Comparison of ENCODE assay signal across 1 cellular context in genomic region chr10:78533776-78534175, GRCh38.
TF ChIP-seq lines count a peak whose summit lies in the region.

No MANE protein-coding gene starts in this region.

TF ChIP-seq in HepG2, 621 proteins besides CTCF, POLR2A, EP300 and RAD21 (continued from another document):
- TF ChIP-seq ZNF687 (CRISPR knock-in tag; IDR thresholded peaks at IDR 0.05) = 0 out of 2 replicates have a peak, but pooled peaks have one; percentile 35
